ENCODE assay signal across 29 cellular contexts in genomic region chr11:66154109-66154508, GRCh38.
"Had no signal": no experiment of that assay in that cellular context is flagged by ENCODE, and none has a peak within 500 bp of the region (broad histone marks: within the 10 kb centered on the region; RNA-seq: fewer than 3 reads in every experiment).

No MANE protein-coding gene starts in this region.

- H3K27ac ChIP-seq: neural progenitor cell, ovary, parathyroid adenoma, psoas muscle, right lobe of liver, sigmoid colon, suprapubic skin, testis, tibial artery, transverse colon, upper lobe of right lung, uterus had no signal

- ATAC-seq: natural killer cell; psoas muscle; right cardiac atrium; right lobe of liver; stimulated activated effector memory CD8-positive, alpha-beta T cell treated with anti-CD3 and anti-CD28 coated beads, Interleukin-12 subunit alpha, Interleukin-12 subunit beta, amount 100 ng/mL, for 72 hours; stimulated activated naive CD8-positive, alpha-beta T cell treated with anti-CD3 and anti-CD28 coated beads, Interleukin-15, amount 100 ng/mL, for 72 hours; stimulated activated naive CD8-positive, alpha-beta T cell treated with anti-CD3 and anti-CD28 coated beads, Interleukin-15, Interleukin-2, amounts not matched to agents 100 U/mL and 50 U/mL, for 24 hours; upper lobe of right lung had no signal

- H3K4me1 ChIP-seq: psoas muscle, suprapubic skin, testis, tibial artery, upper lobe of right lung, uterus had no signal

- H3K4me3 Mint-ChIP-seq: natural killer cell; nephron; neural progenitor cell; stimulated activated effector memory CD8-positive, alpha-beta T cell treated with anti-CD3 and anti-CD28 coated beads, Interleukin-12 subunit alpha, Interleukin-12 subunit beta, amount 100 ng/mL, for 72 hours; stimulated activated naive CD8-positive, alpha-beta T cell treated with anti-CD3 and anti-CD28 coated beads, Interleukin-15, amount 100 ng/mL, for 72 hours; type B pancreatic cell had no signal

- H3K9me3 ChIP-seq: ovary, psoas muscle, right lobe of liver, sigmoid colon, suprapubic skin, testis, tibial artery, transverse colon, upper lobe of right lung, uterus had no signal

- H3K4me3 ChIP-seq: neural progenitor cell, ovary, psoas muscle, right lobe of liver, sigmoid colon, suprapubic skin, testis, tibial artery, transverse colon, upper lobe of right lung, uterus had no signal

- DNase-seq: natural killer cell; occipital lobe; ovary; posterior cingulate gyrus; psoas muscle; right cardiac atrium; right lobe of liver; sigmoid colon; small intestine; stimulated activated CD4-positive, alpha-beta T cell treated with anti-CD3 and anti-CD28 coated beads, Interleukin-15, amount 100 ng/mL, for 24 hours; stimulated activated CD4-positive, alpha-beta T cell treated with anti-CD3 and anti-CD28 coated beads, Interleukin-2, amount 100 ng/mL, for 24 hours; stimulated activated CD4-positive, alpha-beta T cell treated with anti-CD3 and anti-CD28 coated beads, Interleukin-2, amount 100 ng/mL, for 48 hours; stimulated activated CD4-positive, alpha-beta T cell treated with anti-CD3 and anti-CD28 coated beads, Interleukin-4, amount 100 ng/mL, for 24 hours; stimulated activated naive CD4-positive, alpha-beta T cell; stimulated activated naive CD8-positive, alpha-beta T cell treated with anti-CD3 and anti-CD28 coated beads, Interleukin-15, amount 100 ng/mL, for 72 hours; stimulated activated naive CD8-positive, alpha-beta T cell treated with anti-CD3 and anti-CD28 coated beads, Interleukin-15, Interleukin-2, amounts not matched to agents 100 U/mL and 50 U/mL, for 24 hours; substantia nigra; testis; tibial artery; transverse colon; upper lobe of right lung; uterus had no signal

- H3K36me3 ChIP-seq: neural progenitor cell, ovary, right lobe of liver, sigmoid colon, suprapubic skin, tibial artery, transverse colon, upper lobe of right lung, uterus had no signal

- H3K27ac Mint-ChIP-seq: natural killer cell; nephron; neural progenitor cell; progenitor cell of endocrine pancreas; stimulated activated effector memory CD8-positive, alpha-beta T cell treated with anti-CD3 and anti-CD28 coated beads, Interleukin-12 subunit alpha, Interleukin-12 subunit beta, amount 100 ng/mL, for 72 hours; stimulated activated naive CD8-positive, alpha-beta T cell treated with anti-CD3 and anti-CD28 coated beads, Interleukin-15, amount 100 ng/mL, for 72 hours; type B pancreatic cell had no signal

- H3K27me3 Mint-ChIP-seq: progenitor cell of endocrine pancreas; stimulated activated naive CD8-positive, alpha-beta T cell treated with anti-CD3 and anti-CD28 coated beads, Interleukin-15, amount 100 ng/mL, for 72 hours; type B pancreatic cell had no signal

- H3K36me3 Mint-ChIP-seq: natural killer cell, neural progenitor cell had no signal

- H3K9me3 Mint-ChIP-seq: natural killer cell; nephron; neural progenitor cell; stimulated activated effector memory CD8-positive, alpha-beta T cell treated with anti-CD3 and anti-CD28 coated beads, Interleukin-12 subunit alpha, Interleukin-12 subunit beta, amount 100 ng/mL, for 72 hours; stimulated activated naive CD8-positive, alpha-beta T cell treated with anti-CD3 and anti-CD28 coated beads, Interleukin-15, amount 100 ng/mL, for 72 hours; type B pancreatic cell had no signal
